In the genomic region with DNA sequence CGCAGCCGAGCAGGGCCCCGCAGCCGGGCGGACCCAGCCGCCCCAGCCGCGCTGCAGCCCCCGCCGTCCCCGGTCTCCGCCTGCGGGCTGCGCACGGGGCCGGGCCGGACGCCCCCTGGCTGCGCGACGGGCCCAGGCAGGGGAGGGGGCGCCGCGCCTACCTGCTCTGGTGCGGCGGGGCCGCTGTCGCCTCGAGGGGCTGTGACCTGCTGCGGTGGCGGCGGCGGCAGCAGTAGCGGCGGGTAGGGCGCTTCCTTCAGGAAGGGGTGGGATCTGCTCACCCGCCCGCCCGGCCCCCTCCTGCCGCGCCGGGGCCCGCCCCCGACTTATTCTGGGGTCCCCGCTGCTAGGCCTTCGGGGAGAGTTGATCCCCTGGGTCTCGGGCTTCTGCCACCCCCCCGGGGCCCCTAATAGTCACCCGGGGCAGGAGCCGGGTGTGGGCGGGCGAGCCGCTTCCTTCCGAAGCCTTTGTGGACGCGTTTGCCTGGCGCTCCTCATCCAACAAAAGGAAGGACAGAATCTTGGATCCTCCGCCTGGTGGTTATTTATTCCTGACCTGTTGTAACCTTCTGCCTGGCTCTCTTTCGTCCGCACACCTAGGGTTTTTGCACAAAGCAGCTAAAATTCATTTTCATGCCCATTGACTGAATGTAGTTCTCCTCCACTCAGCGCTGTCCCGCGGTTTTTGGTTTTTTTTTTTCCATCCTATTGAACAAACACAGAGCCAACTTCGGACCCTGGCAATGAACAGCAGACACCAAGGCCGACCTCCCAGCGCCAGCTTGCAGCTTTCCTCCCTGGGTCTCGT, we compare ENCODE assay signal across 1 cellular context.
TF ChIP-seq lines count a peak whose summit lies in the region.

Gene TMEM150C (minus strand): TSS at position 244 of the 808 bp plus-strand sequence. CDS start 57,331 bp downstream, outside the sequence.

TF ChIP-seq in HEK293, 187 proteins besides CTCF, POLR2A, EP300 and RAD21 (continued from another document and continues in another):
- no peak for TF ChIP-seq ZNF510 (tag by site-specific recombination; IDR thresholded peaks at IDR 0.05; ENCODE audit: insufficient replicate concordance)
- no peak for TF ChIP-seq ZNF10 (tag by site-specific recombination; IDR thresholded peaks at IDR 0.05)
- TF ChIP-seq SCRT2 (tag by site-specific recombination; IDR thresholded peaks at IDR 0.05), result no peak
- no peak for TF ChIP-seq ZNF544 (tag by site-specific recombination; IDR thresholded peaks at IDR 0.05)
- TF ChIP-seq ZNF175 (tag by site-specific recombination; IDR thresholded peaks at IDR 0.05), result no peak
- TF ChIP-seq, protein P1, sequence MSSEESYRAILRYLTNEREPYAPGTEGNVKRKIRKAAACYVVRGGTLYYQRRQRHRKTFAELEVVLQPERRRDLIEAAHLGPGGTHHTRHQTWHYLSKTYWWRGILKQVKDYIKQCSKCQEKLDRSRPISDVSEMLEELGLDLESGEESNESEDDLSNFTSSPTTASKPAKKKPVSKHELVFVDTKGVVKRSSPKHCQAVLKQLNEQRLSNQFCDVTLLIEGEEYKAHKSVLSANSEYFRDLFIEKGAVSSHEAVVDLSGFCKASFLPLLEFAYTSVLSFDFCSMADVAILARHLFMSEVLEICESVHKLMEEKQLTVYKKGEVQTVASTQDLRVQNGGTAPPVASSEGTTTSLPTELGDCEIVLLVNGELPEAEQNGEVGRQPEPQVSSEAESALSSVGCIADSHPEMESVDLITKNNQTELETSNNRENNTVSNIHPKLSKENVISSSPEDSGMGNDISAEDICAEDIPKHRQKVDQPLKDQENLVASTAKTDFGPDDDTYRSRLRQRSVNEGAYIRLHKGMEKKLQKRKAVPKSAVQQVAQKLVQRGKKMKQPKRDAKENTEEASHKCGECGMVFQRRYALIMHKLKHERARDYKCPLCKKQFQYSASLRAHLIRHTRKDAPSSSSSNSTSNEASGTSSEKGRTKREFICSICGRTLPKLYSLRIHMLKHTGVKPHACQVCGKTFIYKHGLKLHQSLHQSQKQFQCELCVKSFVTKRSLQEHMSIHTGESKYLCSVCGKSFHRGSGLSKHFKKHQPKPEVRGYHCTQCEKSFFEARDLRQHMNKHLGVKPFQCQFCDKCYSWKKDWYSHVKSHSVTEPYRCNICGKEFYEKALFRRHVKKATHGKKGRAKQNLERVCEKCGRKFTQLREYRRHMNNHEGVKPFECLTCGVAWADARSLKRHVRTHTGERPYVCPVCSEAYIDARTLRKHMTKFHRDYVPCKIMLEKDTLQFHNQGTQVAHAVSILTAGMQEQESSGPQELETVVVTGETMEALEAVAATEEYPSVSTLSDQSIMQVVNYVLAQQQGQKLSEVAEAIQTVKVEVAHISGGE (tag by site-specific recombination; conservative IDR thresholded peaks at IDR 0.05; ENCODE audit: low read depth), result no peak
- TF ChIP-seq, protein P2, sequence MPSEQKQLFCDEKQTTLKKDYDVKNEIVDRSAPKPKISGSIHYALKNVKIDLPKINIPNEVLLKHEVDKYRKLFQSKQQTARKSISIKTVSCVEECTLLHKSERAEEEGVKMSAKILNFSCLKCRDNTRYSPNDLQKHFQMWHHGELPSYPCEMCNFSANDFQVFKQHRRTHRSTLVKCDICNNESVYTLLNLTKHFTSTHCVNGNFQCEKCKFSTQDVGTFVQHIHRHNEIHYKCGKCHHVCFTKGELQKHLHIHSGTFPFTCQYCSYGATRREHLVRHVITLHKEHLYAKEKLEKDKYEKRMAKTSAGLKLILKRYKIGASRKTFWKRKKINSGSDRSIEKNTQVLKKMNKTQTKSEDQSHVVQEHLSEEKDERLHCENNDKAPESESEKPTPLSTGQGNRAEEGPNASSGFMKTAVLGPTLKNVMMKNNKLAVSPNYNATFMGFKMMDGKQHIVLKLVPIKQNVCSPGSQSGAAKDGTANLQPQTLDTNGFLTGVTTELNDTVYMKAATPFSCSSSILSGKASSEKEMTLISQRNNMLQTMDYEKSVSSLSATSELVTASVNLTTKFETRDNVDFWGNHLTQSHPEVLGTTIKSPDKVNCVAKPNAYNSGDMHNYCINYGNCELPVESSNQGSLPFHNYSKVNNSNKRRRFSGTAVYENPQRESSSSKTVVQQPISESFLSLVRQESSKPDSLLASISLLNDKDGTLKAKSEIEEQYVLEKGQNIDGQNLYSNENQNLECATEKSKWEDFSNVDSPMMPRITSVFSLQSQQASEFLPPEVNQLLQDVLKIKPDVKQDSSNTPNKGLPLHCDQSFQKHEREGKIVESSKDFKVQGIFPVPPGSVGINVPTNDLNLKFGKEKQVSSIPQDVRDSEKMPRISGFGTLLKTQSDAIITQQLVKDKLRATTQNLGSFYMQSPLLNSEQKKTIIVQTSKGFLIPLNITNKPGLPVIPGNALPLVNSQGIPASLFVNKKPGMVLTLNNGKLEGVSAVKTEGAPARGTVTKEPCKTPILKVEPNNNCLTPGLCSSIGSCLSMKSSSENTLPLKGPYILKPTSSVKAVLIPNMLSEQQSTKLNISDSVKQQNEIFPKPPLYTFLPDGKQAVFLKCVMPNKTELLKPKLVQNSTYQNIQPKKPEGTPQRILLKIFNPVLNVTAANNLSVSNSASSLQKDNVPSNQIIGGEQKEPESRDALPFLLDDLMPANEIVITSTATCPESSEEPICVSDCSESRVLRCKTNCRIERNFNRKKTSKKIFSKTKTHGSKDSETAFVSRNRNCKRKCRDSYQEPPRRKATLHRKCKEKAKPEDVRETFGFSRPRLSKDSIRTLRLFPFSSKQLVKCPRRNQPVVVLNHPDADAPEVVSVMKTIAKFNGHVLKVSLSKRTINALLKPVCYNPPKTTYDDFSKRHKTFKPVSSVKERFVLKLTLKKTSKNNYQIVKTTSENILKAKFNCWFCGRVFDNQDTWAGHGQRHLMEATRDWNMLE (tag by site-specific recombination; conservative IDR thresholded peaks at IDR 0.05; ENCODE audit: low read depth), result no peak
- TF ChIP-seq PRDM1 (tag by site-specific recombination; IDR thresholded peaks at IDR 0.05), result no peak
- no peak for TF ChIP-seq ZNF768 (tag by site-specific recombination; IDR thresholded peaks at IDR 0.05)
- TF ChIP-seq ZBTB8A (tag by site-specific recombination; IDR thresholded peaks at IDR 0.05), result peak; percentile 31; the same call in 1 of the 2 replicates
- TF ChIP-seq ZNF341 (tag by site-specific recombination; IDR thresholded peaks at IDR 0.05; ENCODE audit: low read depth), result no peak
- TF ChIP-seq ZNF335 (tag by site-specific recombination; conservative IDR thresholded peaks at IDR 0.05), result peak; percentile 79
- no peak for TF ChIP-seq ZNF433 (tag by site-specific recombination; IDR thresholded peaks at IDR 0.05; ENCODE audit: low read depth)
- no peak for TF ChIP-seq SETDB1 (IDR thresholded peaks at IDR 0.05; ENCODE audit: insufficient read length, low read length)
- TF ChIP-seq, protein P3, sequence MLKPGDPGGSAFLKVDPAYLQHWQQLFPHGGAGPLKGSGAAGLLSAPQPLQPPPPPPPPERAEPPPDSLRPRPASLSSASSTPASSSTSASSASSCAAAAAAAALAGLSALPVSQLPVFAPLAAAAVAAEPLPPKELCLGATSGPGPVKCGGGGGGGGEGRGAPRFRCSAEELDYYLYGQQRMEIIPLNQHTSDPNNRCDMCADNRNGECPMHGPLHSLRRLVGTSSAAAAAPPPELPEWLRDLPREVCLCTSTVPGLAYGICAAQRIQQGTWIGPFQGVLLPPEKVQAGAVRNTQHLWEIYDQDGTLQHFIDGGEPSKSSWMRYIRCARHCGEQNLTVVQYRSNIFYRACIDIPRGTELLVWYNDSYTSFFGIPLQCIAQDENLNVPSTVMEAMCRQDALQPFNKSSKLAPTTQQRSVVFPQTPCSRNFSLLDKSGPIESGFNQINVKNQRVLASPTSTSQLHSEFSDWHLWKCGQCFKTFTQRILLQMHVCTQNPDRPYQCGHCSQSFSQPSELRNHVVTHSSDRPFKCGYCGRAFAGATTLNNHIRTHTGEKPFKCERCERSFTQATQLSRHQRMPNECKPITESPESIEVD (tag by site-specific recombination; IDR thresholded peaks at IDR 0.05), result no peak
- no peak for TF ChIP-seq ZNF660 (tag by site-specific recombination; IDR thresholded peaks at IDR 0.05)
- no peak for TF ChIP-seq SALL2 (tag by site-specific recombination; IDR thresholded peaks at IDR 0.05; ENCODE audit: borderline replicate concordance)
- TF ChIP-seq REST (tag by site-specific recombination; IDR thresholded peaks at IDR 0.05), result no peak
- peak; percentile 28; the same call in 1 of the 2 replicates for TF ChIP-seq ZBTB20 (tag by site-specific recombination; IDR thresholded peaks at IDR 0.05)
- no peak for TF ChIP-seq SP3 (tag by site-specific recombination; IDR thresholded peaks at IDR 0.05)
- TF ChIP-seq ZNF292 (tag by site-specific recombination; IDR thresholded peaks at IDR 0.05; ENCODE audit: borderline replicate concordance, low read depth), result no peak
- no peak for TF ChIP-seq ZNF155 (tag by site-specific recombination; IDR thresholded peaks at IDR 0.05)
- no peak for TF ChIP-seq IKZF3 (tag by site-specific recombination; IDR thresholded peaks at IDR 0.05)
- no peak for TF ChIP-seq ZNF624 (tag by site-specific recombination; IDR thresholded peaks at IDR 0.05)
- TF ChIP-seq OSR2 (tag by site-specific recombination; IDR thresholded peaks at IDR 0.05), result no peak
- TF ChIP-seq, protein P4, sequence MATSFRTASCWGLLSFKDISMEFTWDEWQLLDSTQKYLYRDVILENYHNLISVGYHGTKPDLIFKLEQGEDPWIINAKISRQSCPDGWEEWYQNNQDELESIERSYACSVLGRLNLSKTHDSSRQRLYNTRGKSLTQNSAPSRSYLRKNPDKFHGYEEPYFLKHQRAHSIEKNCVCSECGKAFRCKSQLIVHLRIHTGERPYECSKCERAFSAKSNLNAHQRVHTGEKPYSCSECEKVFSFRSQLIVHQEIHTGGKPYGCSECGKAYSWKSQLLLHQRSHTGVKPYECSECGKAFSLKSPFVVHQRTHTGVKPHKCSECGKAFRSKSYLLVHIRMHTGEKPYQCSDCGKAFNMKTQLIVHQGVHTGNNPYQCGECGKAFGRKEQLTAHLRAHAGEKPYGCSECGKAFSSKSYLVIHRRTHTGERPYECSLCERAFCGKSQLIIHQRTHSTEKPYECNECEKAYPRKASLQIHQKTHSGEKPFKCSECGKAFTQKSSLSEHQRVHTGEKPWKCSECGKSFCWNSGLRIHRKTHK (tag by site-specific recombination; IDR thresholded peaks at IDR 0.05), result no peak
- no peak for TF ChIP-seq ZNF114 (tag by site-specific recombination; IDR thresholded peaks at IDR 0.05)
- no peak for TF ChIP-seq ZNF707 (tag by site-specific recombination; IDR thresholded peaks at IDR 0.05)
- no peak for TF ChIP-seq ZNF214 (tag by site-specific recombination; IDR thresholded peaks at IDR 0.05; ENCODE audit: borderline replicate concordance)
- 0 out of 2 replicates have a peak, but pooled peaks have one; percentile 6 for TF ChIP-seq SP2 (tag by site-specific recombination; IDR thresholded peaks at IDR 0.05)
- no peak for TF ChIP-seq ZNF362 (tag by site-specific recombination; IDR thresholded peaks at IDR 0.05)
- no peak for TF ChIP-seq ZNF416 (tag by site-specific recombination; IDR thresholded peaks at IDR 0.05)
- no peak for TF ChIP-seq ZNF302 (tag by site-specific recombination; IDR thresholded peaks at IDR 0.05; ENCODE audit: low read depth)
- no peak for TF ChIP-seq ZNF138 (tag by site-specific recombination; IDR thresholded peaks at IDR 0.05; ENCODE audit: borderline replicate concordance)
- no peak for TF ChIP-seq TRIM28 (IDR thresholded peaks at IDR 0.05; ENCODE audit: borderline replicate concordance, low read length)
- TF ChIP-seq, protein P5, sequence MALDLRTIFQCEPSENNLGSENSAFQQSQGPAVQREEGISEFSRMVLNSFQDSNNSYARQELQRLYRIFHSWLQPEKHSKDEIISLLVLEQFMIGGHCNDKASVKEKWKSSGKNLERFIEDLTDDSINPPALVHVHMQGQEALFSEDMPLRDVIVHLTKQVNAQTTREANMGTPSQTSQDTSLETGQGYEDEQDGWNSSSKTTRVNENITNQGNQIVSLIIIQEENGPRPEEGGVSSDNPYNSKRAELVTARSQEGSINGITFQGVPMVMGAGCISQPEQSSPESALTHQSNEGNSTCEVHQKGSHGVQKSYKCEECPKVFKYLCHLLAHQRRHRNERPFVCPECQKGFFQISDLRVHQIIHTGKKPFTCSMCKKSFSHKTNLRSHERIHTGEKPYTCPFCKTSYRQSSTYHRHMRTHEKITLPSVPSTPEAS (tag by site-specific recombination; IDR thresholded peaks at IDR 0.05), result no peak
- no peak for TF ChIP-seq ZNF211 (tag by site-specific recombination; IDR thresholded peaks at IDR 0.05; ENCODE audit: low read depth)
- TF ChIP-seq GLIS1 (tag by site-specific recombination; IDR thresholded peaks at IDR 0.05), result peak; percentile 55
- TF ChIP-seq ZNF610 (tag by site-specific recombination; IDR thresholded peaks at IDR 0.05; ENCODE audit: borderline replicate concordance), result peak; percentile 76; the same call in 1 of the 2 replicates
- no peak for TF ChIP-seq BCL11B (tag by site-specific recombination; IDR thresholded peaks at IDR 0.05; ENCODE audit: low read depth)
